In the genomic region with DNA sequence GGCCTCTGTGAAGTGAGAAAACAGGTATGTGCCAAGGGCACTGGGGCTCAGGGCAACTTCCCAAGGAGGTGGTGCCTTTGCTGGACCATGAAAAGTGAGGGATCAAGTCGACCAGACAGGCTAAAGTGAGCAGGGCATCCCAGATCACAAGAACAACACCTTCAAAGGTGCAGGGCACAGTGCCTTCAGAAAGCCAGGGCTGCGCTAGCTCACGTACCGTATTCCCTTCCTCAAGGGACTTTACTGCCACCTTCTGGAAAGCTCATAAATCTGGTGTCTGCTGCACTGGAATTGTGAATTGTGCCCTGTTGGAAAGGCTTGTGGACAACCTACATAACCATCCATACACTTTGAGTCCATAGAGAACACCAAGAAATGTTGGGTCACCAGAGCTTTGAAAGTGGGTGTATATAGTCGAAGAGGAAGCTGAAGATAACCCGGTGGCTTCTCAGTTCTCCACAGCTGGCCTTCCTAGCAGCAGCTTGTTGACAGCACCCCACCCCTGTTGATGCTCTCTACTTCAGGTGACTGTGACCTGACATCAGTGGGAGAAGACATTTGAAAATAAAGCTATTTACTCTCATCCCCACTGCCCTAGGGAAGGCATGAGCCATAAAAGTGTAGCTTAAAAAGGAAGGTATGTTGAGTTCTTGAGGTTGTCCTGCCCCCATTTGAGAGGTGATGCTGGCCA, we compare ENCODE assay signal across 7 cellular contexts. TPM values are rescaled to one million over a fixed set of nuclear protein-coding genes. Genes with fewer than 3 reads are reported as not detected.
DNase-seq lines count a peak whose midpoint lies in the region; ATAC-seq and TF ChIP-seq lines count a peak whose summit lies in the region.

No MANE protein-coding gene starts in this region.

- H3K9me3 ChIP-seq in Panc1 (ENCODE audit: control insufficient read depth, insufficient read depth, low read depth, low read length), result no peaks in the 10 kb centered on the region

- no peaks in the 10 kb centered on the region for H3K4me1 ChIP-seq in Panc1 (ENCODE audit: control insufficient read depth, insufficient read depth, low read length)

- H3K27me3 ChIP-seq in Panc1 (ENCODE audit: control insufficient read depth, insufficient read depth, low read length), result no peaks in the 10 kb centered on the region

- in situ Hi-C loops in Panc1 (cut with HindIII; ENCODE audit: low pct_unique_long_range_greater_than_20kb, low sequenced_read_pairs), result no loop called here

- CTCF ChIA-PET in Panc1 (lab: Charles Lee), result interaction anchor here (0.5 to 1.8 kb wide), 12 partner anchors 43 to 1069 kb away, joined by 3 to 11 read pairs (median 3); no protein-coding TSS in a partner anchor

- ATAC-seq in Panc1 (peak; percentile 72), GM18505 (IDR thresholded peaks at IDR 0.05; ENCODE audit: unreplicated experiment) (no peak), HG03439 (IDR thresholded peaks at IDR 0.05; ENCODE audit: unreplicated experiment) (no peak)

- H3K36me3 ChIP-seq in Panc1 (ENCODE audit: control insufficient read depth, insufficient read depth, low read length), result no peaks in the 10 kb centered on the region

- DNase-seq in EH (ENCODE audit: low read depth) (peak; percentile 76), LHCN-M2 (ENCODE audit: low read depth) (peak; percentile 61), Panc1 (ENCODE audit: low read depth, low spot score) (no peak), dermis microvascular lymphatic vessel endothelial cell (ENCODE audit: low read depth in 2 of 2) (peak; percentile 34 to 74), middle frontal gyrus (ENCODE audit: extremely low spot score, low spot score) (peak; percentile 76)

- peak; percentile 86 for TF ChIP-seq CTCF in Panc1 (IDR thresholded peaks at IDR 0.05)

- H3K4me3 ChIP-seq in Panc1 (ENCODE audit: low read depth in 2 of 2, low read length in 2 of 2), result no peak overlapping the region

- no peak for TF ChIP-seq POLR2A in GM18505 (IDR thresholded peaks at IDR 0.05; ENCODE audit: borderline replicate concordance, extremely low read depth, insufficient read depth, insufficient read length)

- no peak overlapping the region for H3K27ac ChIP-seq in Panc1 (ENCODE audit: low read length)

- POLR2A ChIA-PET in Panc1 (lab: Charles Lee), result interaction anchor here (0.6 kb wide), 1 partner anchor 27 kb away, joined by 3 read pairs; no protein-coding TSS in a partner anchor

- intact Hi-C loops in Panc1 (cut with micrococcal nuclease; ENCODE audit: unreplicated experiment), result loop anchor here (2.0 to 10.0 kb wide), 2 partner anchors 289 to 403 kb away; no protein-coding TSS in a partner anchor

- BruUV-seq in Panc1 (replicated peaks; lab: Mats Ljungman, UMichigan), result TSS peak; percentile 63

RNA-seq across cellular contexts. Expression of gene FIGNL2, which starts 24.5 kb away (rescaled TPM):
- total RNA-seq in LHCN-M2 (2014; rRNA removed) (0.13 and 0.17 TPM in 2 replicates), Panc1 (2021; ENCODE audit: unreplicated experiment) (0.23 TPM), dermis microvascular lymphatic vessel endothelial cell (0.39 and 1.3 TPM in 2 replicates)
- polyA plus RNA-seq in LHCN-M2 (2012), result 0.12 TPM
- 0.11 TPM for polyA plus RNA-seq in Panc1 (2012; ENCODE audit: insufficient read length)
